In the genomic region with DNA sequence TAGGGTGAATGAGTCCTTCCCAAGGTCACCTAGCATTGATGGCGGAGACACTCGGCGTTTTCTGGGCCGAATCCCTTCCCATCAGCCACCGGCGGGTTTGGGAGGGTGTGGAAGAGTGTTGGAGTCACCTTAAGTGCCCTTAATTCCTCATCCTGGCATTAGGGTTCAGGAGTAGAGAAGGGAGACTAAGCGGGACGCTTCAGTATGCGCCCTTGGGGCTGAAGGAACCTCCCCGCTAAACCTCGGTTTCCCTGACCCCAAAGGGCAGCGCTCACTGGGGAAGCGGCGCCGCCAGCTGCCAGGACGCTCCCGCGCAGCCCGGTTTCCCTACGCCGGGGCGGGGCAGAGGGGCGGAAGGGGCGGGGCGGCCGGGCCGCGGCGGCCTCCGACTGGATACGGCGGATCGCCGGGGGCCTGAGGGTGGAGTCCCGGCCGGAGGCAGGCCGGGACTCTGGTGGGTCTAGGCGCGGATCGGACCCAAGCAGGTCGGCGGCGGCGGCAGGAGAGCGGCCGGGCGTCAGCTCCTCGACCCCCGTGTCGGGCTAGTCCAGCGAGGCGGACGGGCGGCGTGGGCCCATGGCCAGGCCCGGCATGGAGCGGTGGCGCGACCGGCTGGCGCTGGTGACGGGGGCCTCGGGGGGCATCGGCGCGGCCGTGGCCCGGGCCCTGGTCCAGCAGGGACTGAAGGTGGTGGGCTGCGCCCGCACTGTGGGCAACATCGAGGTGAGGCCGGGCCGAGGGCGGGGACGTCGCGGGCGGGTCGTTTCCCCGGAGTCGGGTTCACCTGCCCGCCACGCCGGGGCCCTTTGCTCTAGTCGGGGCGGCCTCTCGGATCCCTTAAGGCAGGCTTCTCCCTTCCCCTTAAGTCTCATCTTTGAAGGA, we compare ENCODE assay signal across 1 cellular context.
TF ChIP-seq lines count a peak whose summit lies in the region.

A gene with protein sequence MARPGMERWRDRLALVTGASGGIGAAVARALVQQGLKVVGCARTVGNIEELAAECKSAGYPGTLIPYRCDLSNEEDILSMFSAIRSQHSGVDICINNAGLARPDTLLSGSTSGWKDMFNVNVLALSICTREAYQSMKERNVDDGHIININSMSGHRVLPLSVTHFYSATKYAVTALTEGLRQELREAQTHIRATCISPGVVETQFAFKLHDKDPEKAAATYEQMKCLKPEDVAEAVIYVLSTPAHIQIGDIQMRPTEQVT (plus strand): TSS at position 446 of the 882 bp plus-strand sequence. CDS start 131 bp downstream, at position 577.

TF ChIP-seq in GM12878, 131 proteins besides CTCF, POLR2A, EP300 and RAD21 (continued from another document):
- TF ChIP-seq, protein P1, sequence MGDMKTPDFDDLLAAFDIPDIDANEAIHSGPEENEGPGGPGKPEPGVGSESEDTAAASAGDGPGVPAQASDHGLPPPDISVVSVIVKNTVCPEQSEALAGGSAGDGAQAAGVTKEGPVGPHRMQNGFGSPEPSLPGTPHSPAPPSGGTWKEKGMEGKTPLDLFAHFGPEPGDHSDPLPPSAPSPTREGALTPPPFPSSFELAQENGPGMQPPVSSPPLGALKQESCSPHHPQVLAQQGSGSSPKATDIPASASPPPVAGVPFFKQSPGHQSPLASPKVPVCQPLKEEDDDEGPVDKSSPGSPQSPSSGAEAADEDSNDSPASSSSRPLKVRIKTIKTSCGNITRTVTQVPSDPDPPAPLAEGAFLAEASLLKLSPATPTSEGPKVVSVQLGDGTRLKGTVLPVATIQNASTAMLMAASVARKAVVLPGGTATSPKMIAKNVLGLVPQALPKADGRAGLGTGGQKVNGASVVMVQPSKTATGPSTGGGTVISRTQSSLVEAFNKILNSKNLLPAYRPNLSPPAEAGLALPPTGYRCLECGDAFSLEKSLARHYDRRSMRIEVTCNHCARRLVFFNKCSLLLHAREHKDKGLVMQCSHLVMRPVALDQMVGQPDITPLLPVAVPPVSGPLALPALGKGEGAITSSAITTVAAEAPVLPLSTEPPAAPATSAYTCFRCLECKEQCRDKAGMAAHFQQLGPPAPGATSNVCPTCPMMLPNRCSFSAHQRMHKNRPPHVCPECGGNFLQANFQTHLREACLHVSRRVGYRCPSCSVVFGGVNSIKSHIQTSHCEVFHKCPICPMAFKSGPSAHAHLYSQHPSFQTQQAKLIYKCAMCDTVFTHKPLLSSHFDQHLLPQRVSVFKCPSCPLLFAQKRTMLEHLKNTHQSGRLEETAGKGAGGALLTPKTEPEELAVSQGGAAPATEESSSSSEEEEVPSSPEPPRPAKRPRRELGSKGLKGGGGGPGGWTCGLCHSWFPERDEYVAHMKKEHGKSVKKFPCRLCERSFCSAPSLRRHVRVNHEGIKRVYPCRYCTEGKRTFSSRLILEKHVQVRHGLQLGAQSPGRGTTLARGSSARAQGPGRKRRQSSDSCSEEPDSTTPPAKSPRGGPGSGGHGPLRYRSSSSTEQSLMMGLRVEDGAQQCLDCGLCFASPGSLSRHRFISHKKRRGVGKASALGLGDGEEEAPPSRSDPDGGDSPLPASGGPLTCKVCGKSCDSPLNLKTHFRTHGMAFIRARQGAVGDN (IDR thresholded peaks at IDR 0.05), result 0 out of 2 replicates have a peak, but pooled peaks have one; percentile 64
- TF ChIP-seq IKZF1 (conservative IDR thresholded peaks at IDR 0.05) (peak; percentile 57), ZSCAN29 (IDR thresholded peaks at IDR 0.05) (no peak), BACH1 (IDR thresholded peaks at IDR 0.05; ENCODE audit: borderline replicate concordance) (peak; percentile 88), LARP7 (IDR thresholded peaks at IDR 0.05) (peak; percentile 93), RUNX3 (IDR thresholded peaks at IDR 0.05; ENCODE audit: low read length) (peak; percentile 6; the same call in 1 of the 2 replicates), WRNIP1 (IDR thresholded peaks at IDR 0.05; ENCODE audit: borderline replicate concordance, low read depth, low read length) (no peak), MEF2B (IDR thresholded peaks at IDR 0.05; ENCODE audit: partially characterized antibody, poor library complexity, severe bottlenecking) (no peak), IRF4 (IDR thresholded peaks at IDR 0.05; ENCODE audit: low read depth, low read length) (no peak), DPF2 (IDR thresholded peaks at IDR 0.05) (peak; percentile 60), CHD1 (IDR thresholded peaks at IDR 0.05; ENCODE audit: low read depth, low read length) (no peak), ETV6 (conservative IDR thresholded peaks at IDR 0.05 in 1 of 2, IDR thresholded peaks at IDR 0.05 in 1 of 2; ENCODE audit: borderline replicate concordance in 1 of 2, low read depth in 1 of 2) (no peak), NBN (IDR thresholded peaks at IDR 0.05) (0 out of 2 replicates have a peak, but pooled peaks have one; percentile 20), MEF2A (IDR thresholded peaks at IDR 0.05; ENCODE audit: insufficient read depth, low read depth, low read length) (no peak), NFXL1 (IDR thresholded peaks at IDR 0.05; ENCODE audit: borderline replicate concordance) (peak; percentile 29; the same call in 1 of the 2 replicates), ZNF384 (IDR thresholded peaks at IDR 0.05; ENCODE audit: borderline replicate concordance, low read depth, low read length) (no peak), IKZF2 (IDR thresholded peaks at IDR 0.05) (no peak), HDAC6 (IDR thresholded peaks at IDR 0.05; ENCODE audit: unreplicated experiment) (no peak), SP1 (IDR thresholded peaks at IDR 0.05; ENCODE audit: low read depth, low read length) (no peak)
- TF ChIP-seq, protein P2, sequence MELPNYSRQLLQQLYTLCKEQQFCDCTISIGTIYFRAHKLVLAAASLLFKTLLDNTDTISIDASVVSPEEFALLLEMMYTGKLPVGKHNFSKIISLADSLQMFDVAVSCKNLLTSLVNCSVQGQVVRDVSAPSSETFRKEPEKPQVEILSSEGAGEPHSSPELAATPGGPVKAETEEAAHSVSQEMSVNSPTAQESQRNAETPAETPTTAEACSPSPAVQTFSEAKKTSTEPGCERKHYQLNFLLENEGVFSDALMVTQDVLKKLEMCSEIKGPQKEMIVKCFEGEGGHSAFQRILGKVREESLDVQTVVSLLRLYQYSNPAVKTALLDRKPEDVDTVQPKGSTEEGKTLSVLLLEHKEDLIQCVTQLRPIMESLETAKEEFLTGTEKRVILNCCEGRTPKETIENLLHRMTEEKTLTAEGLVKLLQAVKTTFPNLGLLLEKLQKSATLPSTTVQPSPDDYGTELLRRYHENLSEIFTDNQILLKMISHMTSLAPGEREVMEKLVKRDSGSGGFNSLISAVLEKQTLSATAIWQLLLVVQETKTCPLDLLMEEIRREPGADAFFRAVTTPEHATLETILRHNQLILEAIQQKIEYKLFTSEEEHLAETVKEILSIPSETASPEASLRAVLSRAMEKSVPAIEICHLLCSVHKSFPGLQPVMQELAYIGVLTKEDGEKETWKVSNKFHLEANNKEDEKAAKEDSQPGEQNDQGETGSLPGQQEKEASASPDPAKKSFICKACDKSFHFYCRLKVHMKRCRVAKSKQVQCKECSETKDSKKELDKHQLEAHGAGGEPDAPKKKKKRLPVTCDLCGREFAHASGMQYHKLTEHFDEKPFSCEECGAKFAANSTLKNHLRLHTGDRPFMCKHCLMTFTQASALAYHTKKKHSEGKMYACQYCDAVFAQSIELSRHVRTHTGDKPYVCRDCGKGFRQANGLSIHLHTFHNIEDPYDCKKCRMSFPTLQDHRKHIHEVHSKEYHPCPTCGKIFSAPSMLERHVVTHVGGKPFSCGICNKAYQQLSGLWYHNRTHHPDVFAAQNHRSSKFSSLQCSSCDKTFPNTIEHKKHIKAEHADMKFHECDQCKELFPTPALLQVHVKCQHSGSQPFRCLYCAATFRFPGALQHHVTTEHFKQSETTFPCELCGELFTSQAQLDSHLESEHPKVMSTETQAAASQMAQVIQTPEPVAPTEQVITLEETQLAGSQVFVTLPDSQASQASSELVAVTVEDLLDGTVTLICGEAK (IDR thresholded peaks at IDR 0.05; ENCODE audit: borderline replicate concordance), result no peak
- TF ChIP-seq, protein P3, sequence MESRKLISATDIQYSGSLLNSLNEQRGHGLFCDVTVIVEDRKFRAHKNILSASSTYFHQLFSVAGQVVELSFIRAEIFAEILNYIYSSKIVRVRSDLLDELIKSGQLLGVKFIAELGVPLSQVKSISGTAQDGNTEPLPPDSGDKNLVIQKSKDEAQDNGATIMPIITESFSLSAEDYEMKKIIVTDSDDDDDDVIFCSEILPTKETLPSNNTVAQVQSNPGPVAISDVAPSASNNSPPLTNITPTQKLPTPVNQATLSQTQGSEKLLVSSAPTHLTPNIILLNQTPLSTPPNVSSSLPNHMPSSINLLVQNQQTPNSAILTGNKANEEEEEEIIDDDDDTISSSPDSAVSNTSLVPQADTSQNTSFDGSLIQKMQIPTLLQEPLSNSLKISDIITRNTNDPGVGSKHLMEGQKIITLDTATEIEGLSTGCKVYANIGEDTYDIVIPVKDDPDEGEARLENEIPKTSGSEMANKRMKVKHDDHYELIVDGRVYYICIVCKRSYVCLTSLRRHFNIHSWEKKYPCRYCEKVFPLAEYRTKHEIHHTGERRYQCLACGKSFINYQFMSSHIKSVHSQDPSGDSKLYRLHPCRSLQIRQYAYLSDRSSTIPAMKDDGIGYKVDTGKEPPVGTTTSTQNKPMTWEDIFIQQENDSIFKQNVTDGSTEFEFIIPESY (IDR thresholded peaks at IDR 0.05), result no peak
- TF ChIP-seq, protein P4, sequence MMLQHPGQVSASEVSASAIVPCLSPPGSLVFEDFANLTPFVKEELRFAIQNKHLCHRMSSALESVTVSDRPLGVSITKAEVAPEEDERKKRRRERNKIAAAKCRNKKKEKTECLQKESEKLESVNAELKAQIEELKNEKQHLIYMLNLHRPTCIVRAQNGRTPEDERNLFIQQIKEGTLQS (IDR thresholded peaks at IDR 0.05; ENCODE audit: borderline replicate concordance, extremely low read depth, low read depth, low read length), result no peak
